In the genomic region with DNA sequence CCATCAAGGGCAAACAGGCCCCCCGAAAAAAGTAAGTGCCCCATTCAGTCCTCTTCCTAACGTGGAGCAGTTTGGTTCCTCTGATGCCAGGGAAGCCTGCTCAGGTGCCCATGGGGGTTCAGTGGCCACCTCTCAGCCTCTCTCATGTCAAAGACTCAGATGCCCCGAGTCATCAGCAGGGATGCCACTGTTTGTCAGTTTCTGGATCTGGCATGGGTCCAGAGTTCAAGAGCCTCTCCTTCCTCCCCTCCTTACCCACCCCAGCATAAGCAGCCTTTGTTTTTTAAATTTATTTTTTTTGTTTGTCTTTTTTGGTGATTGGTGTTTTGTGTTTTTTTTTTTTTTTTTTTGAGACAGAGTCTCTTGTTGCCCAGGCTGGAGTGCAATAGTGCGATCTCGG, we compare ENCODE assay signal across 20 cellular contexts.
"Had no signal": no experiment of that assay in that cellular context is flagged by ENCODE, and none has a peak within 500 bp of the region (broad histone marks: within the 10 kb centered on the region; RNA-seq: fewer than 3 reads in every experiment).

No MANE protein-coding gene starts in this region.

- H3K9me3 ChIP-seq: left ventricle myocardium inferior, pancreas, right lobe of liver, thyroid gland had no signal

- H2AFZ ChIP-seq: neural progenitor cell had no signal

- H3K27me3 ChIP-seq: brain microvascular endothelial cell, pancreas, right lobe of liver, thyroid gland had no signal

- H3K27ac ChIP-seq: brain microvascular endothelial cell, left ventricle myocardium inferior, neural progenitor cell, right lobe of liver had no signal

- H3K4me3 ChIP-seq: coronary artery, left ventricle myocardium inferior, neural progenitor cell, pancreas, right lobe of liver, thyroid gland had no signal

- H3K4me3 Mint-ChIP-seq: activated CD4-positive, alpha-beta T cell treated with anti-CD3 and anti-CD28 coated beads, Interleukin-2, amount 10 ng/mL, durations not matched to agents 7 days and 5 days; activated naive CD8-positive, alpha-beta T cell treated with anti-CD3 and anti-CD28 coated beads, Interleukin-2, amount 50 U/mL, for 24 hours; central memory CD8-positive, alpha-beta T cell; immature natural killer cell; neural progenitor cell; T-helper 1 cell treated with Interleukin-12 subunit alpha and Interleukin-12 subunit beta and Interleukin-4 antibody, amounts not matched to agents 30 μg/mL and 1 μg/mL, for 36 hours had no signal

- H3K4me2 ChIP-seq: neural progenitor cell had no signal

- DNase-seq: activated CD4-positive, alpha-beta T cell treated with anti-CD3 and anti-CD28 coated beads, Interleukin-2, amount 10 ng/mL, durations not matched to agents 7 days and 5 days; activated naive CD4-positive, alpha-beta T cell treated with Interleukin-2 at 50 U/mL for 16 hours; activated naive CD8-positive, alpha-beta T cell treated with anti-CD3 and anti-CD28 coated beads, Interleukin-2, amount 50 U/mL, for 24 hours; brain microvascular endothelial cell; immature natural killer cell; kidney glomerular epithelial cell; left ventricle myocardium inferior; mammary epithelial cell; pancreas; right lobe of liver; small intestine; stimulated activated CD4-positive, alpha-beta T cell treated with anti-CD3 and anti-CD28 coated beads, Interleukin-4, amount 100 ng/mL, for 1 hour; thyroid gland had no signal

- H3K9me3 Mint-ChIP-seq: activated CD4-positive, alpha-beta T cell treated with anti-CD3 and anti-CD28 coated beads, Interleukin-2, amount 10 ng/mL, durations not matched to agents 7 days and 5 days; activated naive CD8-positive, alpha-beta T cell treated with anti-CD3 and anti-CD28 coated beads, Interleukin-2, amount 50 U/mL, for 24 hours; activated T-helper 2 cell treated with anti-CD3 and anti-CD28 coated beads, Interferon-gamma antibody, Interleukin-2, Interleukin-4, amounts not matched to agents 10 μg/mL and 5 μg/mL and 100 μg/mL, durations not matched to agents 14 hours and 24 hours and 36 hours; central memory CD8-positive, alpha-beta T cell; immature natural killer cell; neural progenitor cell; T-helper 1 cell treated with Interleukin-12 subunit alpha and Interleukin-12 subunit beta and Interleukin-4 antibody, amounts not matched to agents 30 μg/mL and 1 μg/mL, for 36 hours had no signal

- ATAC-seq: activated CD4-positive, CD25-positive, alpha-beta regulatory T cell treated with anti-CD3 and anti-CD28 coated beads, Interleukin-2, amount 50 U/mL, for 24 hours; activated naive CD8-positive, alpha-beta T cell treated with anti-CD3 and anti-CD28 coated beads, Interleukin-2, amount 50 U/mL, for 24 hours; pancreas; right lobe of liver had no signal

- H3K27me3 Mint-ChIP-seq: activated CD4-positive, alpha-beta T cell treated with anti-CD3 and anti-CD28 coated beads, Interleukin-2, amount 10 ng/mL, durations not matched to agents 7 days and 5 days; activated naive CD8-positive, alpha-beta T cell treated with anti-CD3 and anti-CD28 coated beads, Interleukin-2, amount 50 U/mL, for 24 hours; central memory CD8-positive, alpha-beta T cell had no signal

- H3K36me3 ChIP-seq: neural progenitor cell had no signal

- FAIRE-seq: endothelial cell of umbilical vein, pancreas, small intestine had no signal

- H3K27ac Mint-ChIP-seq: activated CD4-positive, alpha-beta T cell treated with anti-CD3 and anti-CD28 coated beads, Interleukin-2, amount 10 ng/mL, durations not matched to agents 7 days and 5 days; activated naive CD8-positive, alpha-beta T cell treated with anti-CD3 and anti-CD28 coated beads, Interleukin-2, amount 50 U/mL, for 24 hours; activated T-helper 2 cell treated with anti-CD3 and anti-CD28 coated beads, Interferon-gamma antibody, Interleukin-2, Interleukin-4, amounts not matched to agents 10 μg/mL and 5 μg/mL and 100 μg/mL, durations not matched to agents 14 hours and 24 hours and 36 hours; neural progenitor cell had no signal

- H3K9ac ChIP-seq: neural progenitor cell had no signal
